29 cellular contexts compared by ENCODE assay signal in the genomic region with DNA sequence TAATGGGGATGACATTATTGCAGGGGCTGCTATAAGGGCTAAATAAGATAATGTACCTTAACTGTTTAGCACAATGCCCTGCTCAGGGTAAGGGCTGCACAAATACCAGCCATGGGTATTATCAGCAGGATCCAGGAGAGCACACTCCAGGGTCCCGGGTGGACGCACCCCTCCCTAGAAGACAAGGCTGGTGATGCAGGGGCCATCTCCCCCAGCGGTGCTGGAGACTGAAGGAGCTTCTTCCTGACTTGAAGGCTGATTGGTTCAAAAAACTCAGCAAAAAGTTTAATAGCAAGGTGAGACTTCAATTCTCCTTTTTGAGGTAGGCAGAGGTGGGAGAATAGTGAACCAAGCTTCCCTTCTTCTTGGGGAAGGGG. TPM values are rescaled to one million over a fixed set of nuclear protein-coding genes. Genes with fewer than 3 reads are reported as not detected.
DNase-seq lines count a peak whose midpoint lies in the region; ATAC-seq, FAIRE-seq and TF ChIP-seq lines count a peak whose summit lies in the region.
"Had no signal": no experiment of that assay in that cellular context is flagged by ENCODE, and none has a peak within 500 bp of the region (broad histone marks: within the 10 kb centered on the region; RNA-seq: fewer than 3 reads in every experiment).

No MANE protein-coding gene starts in this region.

- DNase-seq in natural killer cell = no peak
- no peak for DNase-seq in natural killer cell treated with Interleukin-12 subunit alpha and Interleukin-12 subunit beta and Interleukin-15 and Interleukin-18, amount 100 ng/mL, for 72 hours (ENCODE audit: low spot score)
- no peak for DNase-seq in astrocyte (ENCODE audit: low read depth)
- DNase-seq in trophoblast cell = no peak
- DNase-seq in RKO (ENCODE audit: low spot score) = no peak
- DNase-seq in NCI-H2029 treated with DMSO at 0.1 percent for 48 hours (lab: John Stamatoyannopoulos, UW) = no peak
- DNase-seq in transverse colon = no peak
- DNase-seq: activated CD4-positive, alpha-beta T cell treated with anti-CD3 and anti-CD28 coated beads for 4 hours; activated CD8-positive, alpha-beta T cell treated with anti-CD3 and anti-CD28 coated beads, Interleukin-2, amount 10 ng/mL, durations not matched to agents 7 days and 5 days; AML-193; brain microvascular endothelial cell; DMS79 treated with DMSO at 0.1 percent for 48 hours; foreskin melanocyte; GDM1; GM23248; MG63; NCI-H1105; NCI-H187 treated with DMSO at 0.1 percent for 48 hours; NCI-H2227 treated with DMSO at 0.1 percent for 48 hours; nucleus accumbens; psoas muscle; SHP77 treated with DMSO at 0.1 percent for 48 hours; stimulated activated CD4-positive, alpha-beta T cell treated with anti-CD3 and anti-CD28 coated beads, Interleukin-15, amount 100 ng/mL, for 24 hours; substantia nigra had no signal

- peaks cover 8% of the 10 kb centered on the region for H3K4me1 ChIP-seq in astrocyte (ENCODE audit: insufficient read depth, low read length)
- peaks cover 43 to 54% of the 10 kb centered on the region in 2 experiments for H3K4me1 ChIP-seq in trophoblast cell (ENCODE audit: control insufficient read depth in 1 of 2, insufficient read depth in 2 of 2, low read length in 2 of 2)
- H3K4me1 ChIP-seq in transverse colon = peaks cover 13 to 61% (median 51%) of the 10 kb centered on the region in 4 donors

- H3K36me3 Mint-ChIP-seq in natural killer cell (no peaks in the 10 kb centered on the region), astrocyte (ENCODE audit: low read depth, unreplicated experiment) (peaks cover 6% of the 10 kb centered on the region)
- H3K36me3 Mint-ChIP-seq in natural killer cell treated with Interleukin-12 subunit alpha and Interleukin-12 subunit beta and Interleukin-15 and Interleukin-18, amount 100 ng/mL, for 72 hours = no peaks in the 10 kb centered on the region
- H3K36me3 Mint-ChIP-seq: stimulated activated effector memory CD8-positive, alpha-beta T cell treated with anti-CD3 and anti-CD28 coated beads, Interleukin-12 subunit alpha, Interleukin-12 subunit beta, amount 100 ng/mL, for 72 hours had no signal

- no peaks in the 10 kb centered on the region for H3K27me3 Mint-ChIP-seq in natural killer cell (ENCODE audit: low read depth in 2 of 2)
- H3K27me3 Mint-ChIP-seq in natural killer cell treated with Interleukin-12 subunit alpha and Interleukin-12 subunit beta and Interleukin-15 and Interleukin-18, amount 100 ng/mL, for 72 hours = no peaks in the 10 kb centered on the region
- H3K27me3 Mint-ChIP-seq in astrocyte (ENCODE audit: low read depth, unreplicated experiment) = peaks cover 12% of the 10 kb centered on the region

- H3K4me2 ChIP-seq in astrocyte (ENCODE audit: low read length) = no peak overlapping the region
- no peak overlapping the region for H3K4me2 ChIP-seq in trophoblast cell (ENCODE audit: low read length)

- FAIRE-seq in astrocyte (lab: Jason Lieb, UNC) = no peak

- no peak overlapping the region for H3K9ac ChIP-seq in astrocyte (ENCODE audit: low read length)
- H3K9ac ChIP-seq in trophoblast cell (ENCODE audit: low read length) = no peak overlapping the region
- H3K9ac ChIP-seq: GM23248 had no signal

- H3K4me3 Mint-ChIP-seq in natural killer cell = peak overlapping the region; percentile 17
- H3K4me3 Mint-ChIP-seq in natural killer cell treated with Interleukin-12 subunit alpha and Interleukin-12 subunit beta and Interleukin-15 and Interleukin-18, amount 100 ng/mL, for 72 hours = no peak overlapping the region
- peak overlapping the region; percentile 54 for H3K4me3 Mint-ChIP-seq in astrocyte (ENCODE audit: unreplicated experiment)
- H3K4me3 Mint-ChIP-seq: activated CD8-positive, alpha-beta T cell treated with anti-CD3 and anti-CD28 coated beads, Interleukin-2, amount 10 ng/mL, durations not matched to agents 7 days and 5 days; stimulated activated effector memory CD8-positive, alpha-beta T cell treated with anti-CD3 and anti-CD28 coated beads, Interleukin-12 subunit alpha, Interleukin-12 subunit beta, amount 100 ng/mL, for 72 hours; T-helper 2 cell treated with Interferon-gamma antibody and Interleukin-4, amounts not matched to agents 5 μg/mL and 100 μg/mL, for 36 hours had no signal

- H2AK5ac ChIP-seq in trophoblast cell (ENCODE audit: low read length) = no peak overlapping the region

- TF ChIP-seq CTCF in natural killer cell (IDR thresholded peaks at IDR 0.05) = no peak
- TF ChIP-seq CTCF in astrocyte (IDR thresholded peaks at IDR 0.05; ENCODE audit: insufficient read depth, low read depth, low read length) = no peak
- TF ChIP-seq CTCF in transverse colon (IDR thresholded peaks at IDR 0.05) = no peak

- H3K27ac Mint-ChIP-seq in natural killer cell (peak overlapping the region in 1 of 2 donors; percentile 52), astrocyte (ENCODE audit: unreplicated experiment) (no peak overlapping the region)
- peak overlapping the region in 1 of 2 donors; percentile 15 for H3K27ac Mint-ChIP-seq in natural killer cell treated with Interleukin-12 subunit alpha and Interleukin-12 subunit beta and Interleukin-15 and Interleukin-18, amount 100 ng/mL, for 72 hours
- H3K27ac Mint-ChIP-seq: activated CD8-positive, alpha-beta T cell treated with anti-CD3 and anti-CD28 coated beads, Interleukin-2, amount 10 ng/mL, durations not matched to agents 7 days and 5 days; stimulated activated effector memory CD8-positive, alpha-beta T cell treated with anti-CD3 and anti-CD28 coated beads, Interleukin-12 subunit alpha, Interleukin-12 subunit beta, amount 100 ng/mL, for 72 hours; T-helper 2 cell treated with Interferon-gamma antibody and Interleukin-4, amounts not matched to agents 5 μg/mL and 100 μg/mL, for 36 hours had no signal

- TF ChIP-seq POLR2A in transverse colon (IDR thresholded peaks at IDR 0.05) = no peak

- H3K4me3 ChIP-seq in astrocyte (ENCODE audit: insufficient read depth, low read depth, low read length) (no peak overlapping the region), trophoblast cell (ENCODE audit: low read depth, low read length) (no peak overlapping the region), transverse colon (no peak overlapping the region)
- H3K4me3 ChIP-seq: GM23248, heart right ventricle, MG63, PC-9, psoas muscle had no signal

- no peak overlapping the region for H2BK5ac ChIP-seq in trophoblast cell (ENCODE audit: low read depth, low read length, poor library complexity)

- no peak overlapping the region for H3K18ac ChIP-seq in trophoblast cell (ENCODE audit: low read length)

- H2BK120ac ChIP-seq in trophoblast cell (ENCODE audit: insufficient read depth, low read length, poor library complexity) = no peak overlapping the region

- H3K4ac ChIP-seq in trophoblast cell (ENCODE audit: low read depth, low read length) = no peak overlapping the region

- no CpG with 5 or more reads among the region's 3 CpGs for WGBS in trophoblast cell (ENCODE audit: extremely low coverage, insufficient coverage, insufficient read length)
- 96% methylated on average over 3 of the region's 3 CpGs; no CpG with 5 or more reads in 1 of the 2 donors for WGBS in transverse colon (ENCODE audit: low coverage in 1 of 2), 2 donors

- H4K20me1 ChIP-seq in astrocyte (ENCODE audit: insufficient read depth, low read length) = peaks cover 6% of the 10 kb centered on the region

- no peaks in the 10 kb centered on the region for H3K36me3 ChIP-seq in astrocyte (ENCODE audit: insufficient read depth, low read length)
- no peaks in the 10 kb centered on the region for H3K36me3 ChIP-seq in trophoblast cell (ENCODE audit: control insufficient read depth in 1 of 2, insufficient read depth in 2 of 2, low read length in 2 of 2)
- H3K36me3 ChIP-seq in transverse colon = no peaks in the 10 kb centered on the region
- H3K36me3 ChIP-seq: brain microvascular endothelial cell, heart right ventricle had no signal

- H3K9me3 ChIP-seq in astrocyte (ENCODE audit: insufficient read depth, low read depth, low read length) (no peaks in the 10 kb centered on the region), trophoblast cell (ENCODE audit: insufficient read depth, low read depth, low read length) (no peaks in the 10 kb centered on the region), transverse colon (no peaks in the 10 kb centered on the region)
- H3K9me3 ChIP-seq: heart right ventricle, MG63, psoas muscle had no signal

- H3K27ac ChIP-seq in astrocyte (ENCODE audit: low read depth, low read length) (no peak overlapping the region), trophoblast cell (ENCODE audit: low read depth, low read length) (no peak overlapping the region), transverse colon (no peak overlapping the region)
- H3K27ac ChIP-seq: brain microvascular endothelial cell, GM23248, heart right ventricle, PC-9, psoas muscle had no signal

- H2BK12ac ChIP-seq in trophoblast cell (ENCODE audit: low read length) = peak overlapping the region; percentile 41

- H3K4me1 Mint-ChIP-seq in natural killer cell (peaks cover 30 to 42% of the 10 kb centered on the region in 2 donors), astrocyte (ENCODE audit: low read depth, unreplicated experiment) (peaks cover 36% of the 10 kb centered on the region)
- peaks cover 6 to 19% of the 10 kb centered on the region in 2 donors for H3K4me1 Mint-ChIP-seq in natural killer cell treated with Interleukin-12 subunit alpha and Interleukin-12 subunit beta and Interleukin-15 and Interleukin-18, amount 100 ng/mL, for 72 hours (ENCODE audit: low read depth in 2 of 2)

- H2AFZ ChIP-seq in astrocyte (ENCODE audit: low read depth, low read length) (no peak overlapping the region), trophoblast cell (ENCODE audit: insufficient read depth, low read length, poor library complexity) (no peak overlapping the region)
- H2AFZ ChIP-seq: GM23248, PC-9 had no signal

- H4K91ac ChIP-seq in trophoblast cell (ENCODE audit: low read depth, low read length) = no peak overlapping the region

- H3K23ac ChIP-seq in trophoblast cell (ENCODE audit: low read length) = no peak overlapping the region

- intact Hi-C loops in natural killer cell (cut with micrococcal nuclease) (no loop called here), transverse colon (cut with DNase I; ENCODE audit: low total_unique reads) (no loop called here)

- H3K79me2 ChIP-seq in astrocyte (ENCODE audit: insufficient read depth, low read length) = peaks cover 25% of the 10 kb centered on the region
- H3K79me2 ChIP-seq in trophoblast cell (ENCODE audit: control insufficient read depth, insufficient read depth, low read length, poor library complexity) = peaks cover 30% of the 10 kb centered on the region

- H3K79me1 ChIP-seq in trophoblast cell (ENCODE audit: low read length) = peaks cover 59% of the 10 kb centered on the region

- no peak overlapping the region for H3K14ac ChIP-seq in trophoblast cell (ENCODE audit: low read length)

- TF ChIP-seq EP300 in transverse colon (IDR thresholded peaks at IDR 0.05; ENCODE audit: low read depth) = no peak

- no peak overlapping the region for H4K12ac ChIP-seq in trophoblast cell (ENCODE audit: low read depth, low read length)

- no peaks in the 10 kb centered on the region for H3K27me3 ChIP-seq in astrocyte (ENCODE audit: insufficient read depth, low read length)
- no peaks in the 10 kb centered on the region for H3K27me3 ChIP-seq in trophoblast cell (ENCODE audit: insufficient read depth, low read length)
- no peaks in the 10 kb centered on the region for H3K27me3 ChIP-seq in transverse colon
- H3K27me3 ChIP-seq: brain microvascular endothelial cell, MG63 had no signal

- no peaks in the 10 kb centered on the region for H3K9me3 Mint-ChIP-seq in natural killer cell
- H3K9me3 Mint-ChIP-seq in natural killer cell treated with Interleukin-12 subunit alpha and Interleukin-12 subunit beta and Interleukin-15 and Interleukin-18, amount 100 ng/mL, for 72 hours = no peaks in the 10 kb centered on the region
- peaks cover 2% of the 10 kb centered on the region for H3K9me3 Mint-ChIP-seq in astrocyte (ENCODE audit: unreplicated experiment)
- H3K9me3 Mint-ChIP-seq: stimulated activated effector memory CD8-positive, alpha-beta T cell treated with anti-CD3 and anti-CD28 coated beads, Interleukin-12 subunit alpha, Interleukin-12 subunit beta, amount 100 ng/mL, for 72 hours; T-helper 2 cell treated with Interferon-gamma antibody and Interleukin-4, amounts not matched to agents 5 μg/mL and 100 μg/mL, for 36 hours had no signal

- in situ Hi-C loops in transverse colon (cut with MboI; ENCODE audit: low pct_ligation_motif_present in 1 of 4, low pct_unique_long_range_greater_than_20kb in 1 of 4, low sequenced_read_pairs in 3 of 4) = loop anchor here in 2 of 4 donors (10.0 to 25.0 kb wide), 2 partner anchors 49 to 117 kb away; no protein-coding TSS in a partner anchor

- ATAC-seq in natural killer cell (no peak), GM21515 (IDR thresholded peaks at IDR 0.05; ENCODE audit: unreplicated experiment) (no peak)
- ATAC-seq in natural killer cell treated with Interleukin-12 subunit alpha and Interleukin-12 subunit beta and Interleukin-15 and Interleukin-18, amount 100 ng/mL, for 72 hours = no peak
- ATAC-seq: activated CD8-positive, alpha-beta T cell treated with anti-CD3 and anti-CD28 coated beads, Interleukin-2, amount 10 ng/mL, durations not matched to agents 7 days and 5 days; heart right ventricle; psoas muscle; stimulated activated effector memory CD8-positive, alpha-beta T cell treated with anti-CD3 and anti-CD28 coated beads, Interleukin-12 subunit alpha, Interleukin-12 subunit beta, amount 100 ng/mL, for 72 hours had no signal

- no peak overlapping the region for H4K8ac ChIP-seq in trophoblast cell (ENCODE audit: low read depth, low read length)

RNA-seq across cellular contexts. Expression of a gene that starts 2.7 kb away (rescaled TPM):
- 100 to 1,000 TPM in 1 of 3 donors, 10 to 100 TPM in 2; 75.6 to 124 (median 84.8) TPM for total RNA-seq in natural killer cell
- total RNA-seq in natural killer cell treated with Interleukin-12 subunit alpha and Interleukin-12 subunit beta and Interleukin-15 and Interleukin-18, amount 100 ng/mL, for 72 hours = 1 to 10 TPM; 4.7 to 9.0 TPM
- 151 and 185 TPM in 2 replicates for total RNA-seq in astrocyte
- polyA plus RNA-seq in trophoblast cell (2013) = 101 and 105 TPM in 2 replicates
- total RNA-seq in transverse colon = 10 to 100 TPM; 26.5 to 50.7 (median 36.2) TPM
